In genomic region chr3:197029511-197030167, GRCh38 we compare ENCODE assay signal across 8 cellular contexts. TPM values are rescaled to one million over a fixed set of nuclear protein-coding genes. Genes with fewer than 3 reads are reported as not detected.
DNase-seq lines count a peak whose midpoint lies in the region; ATAC-seq lines count a peak whose summit lies in the region.

TSS of gene MELTF (minus strand) at chr3:197029817. CDS start at chr3:197029702, 115 bp downstream.

- H3K4me1 ChIP-seq in mononuclear cell (ENCODE audit: insufficient read depth, low read length): peaks cover 35% of the 10 kb centered on the region

- no peaks in the 10 kb centered on the region for H3K27me3 ChIP-seq in mononuclear cell (ENCODE audit: insufficient read depth, low read length)

- H3K36me3 Mint-ChIP-seq in effector memory CD8-positive, alpha-beta T cell (ENCODE audit: insufficient read depth): peaks cover 1% of the 10 kb centered on the region

- peak; percentile 82 for ATAC-seq in HG02885 (IDR thresholded peaks at IDR 0.05; ENCODE audit: poor library complexity, unreplicated experiment)
- ATAC-seq in effector memory CD8-positive, alpha-beta T cell (replicated peaks): peak; percentile 90

- H3K4me1 Mint-ChIP-seq in effector memory CD8-positive, alpha-beta T cell (ENCODE audit: low read depth in 2 of 2): peaks cover 4% of the 10 kb centered on the region in 2 donors

- H3K9me3 Mint-ChIP-seq in effector memory CD8-positive, alpha-beta T cell: no peaks in the 10 kb centered on the region

- H3K4me3 ChIP-seq in mononuclear cell (ENCODE audit: low read length): peak within 1 kb of the TSS; percentile 33

- peaks cover 0 to 4% of the 10 kb centered on the region in 2 donors for H3K27me3 Mint-ChIP-seq in effector memory CD8-positive, alpha-beta T cell

- H3K27ac Mint-ChIP-seq in effector memory CD8-positive, alpha-beta T cell: peak within 1 kb of the TSS; percentile 62 to 65

- no peaks in the 10 kb centered on the region for H3K9me3 ChIP-seq in mononuclear cell (ENCODE audit: low read depth, low read length)

- H3K4me3 Mint-ChIP-seq in effector memory CD8-positive, alpha-beta T cell: peak within 1 kb of the TSS; percentile 81 to 83

- DNase-seq in NCI-H748 (lab: John Stamatoyannopoulos, UW; ENCODE audit: unreplicated experiment) (peak; percentile 38), NCI-H748 treated with DMSO at 0.1 percent for 48 hours (lab: John Stamatoyannopoulos, UW) (no peak), NCI-H2171 (lab: John Stamatoyannopoulos, UW) (peak; percentile 47)
- DNase-seq in activated CD4-positive, alpha-beta T cell treated with anti-CD3 and anti-CD28 coated beads, Interleukin-2, amount 50 U/mL, for 4 hours: peak; percentile 51 to 52
- peak; percentile 70 to 76 (median 72) for DNase-seq in effector memory CD8-positive, alpha-beta T cell
- DNase-seq in stimulated activated CD8-positive, alpha-beta memory T cell treated with anti-CD3 and anti-CD28 coated beads, Interleukin-7, amount 100 ng/mL, for 24 hours (ENCODE audit: low read depth): peak; percentile 48

RNA-seq across cellular contexts. Expression of gene MELTF, which starts in this region (rescaled TPM):
- total RNA-seq in mononuclear cell: 9.1 TPM
